In the genomic region with DNA sequence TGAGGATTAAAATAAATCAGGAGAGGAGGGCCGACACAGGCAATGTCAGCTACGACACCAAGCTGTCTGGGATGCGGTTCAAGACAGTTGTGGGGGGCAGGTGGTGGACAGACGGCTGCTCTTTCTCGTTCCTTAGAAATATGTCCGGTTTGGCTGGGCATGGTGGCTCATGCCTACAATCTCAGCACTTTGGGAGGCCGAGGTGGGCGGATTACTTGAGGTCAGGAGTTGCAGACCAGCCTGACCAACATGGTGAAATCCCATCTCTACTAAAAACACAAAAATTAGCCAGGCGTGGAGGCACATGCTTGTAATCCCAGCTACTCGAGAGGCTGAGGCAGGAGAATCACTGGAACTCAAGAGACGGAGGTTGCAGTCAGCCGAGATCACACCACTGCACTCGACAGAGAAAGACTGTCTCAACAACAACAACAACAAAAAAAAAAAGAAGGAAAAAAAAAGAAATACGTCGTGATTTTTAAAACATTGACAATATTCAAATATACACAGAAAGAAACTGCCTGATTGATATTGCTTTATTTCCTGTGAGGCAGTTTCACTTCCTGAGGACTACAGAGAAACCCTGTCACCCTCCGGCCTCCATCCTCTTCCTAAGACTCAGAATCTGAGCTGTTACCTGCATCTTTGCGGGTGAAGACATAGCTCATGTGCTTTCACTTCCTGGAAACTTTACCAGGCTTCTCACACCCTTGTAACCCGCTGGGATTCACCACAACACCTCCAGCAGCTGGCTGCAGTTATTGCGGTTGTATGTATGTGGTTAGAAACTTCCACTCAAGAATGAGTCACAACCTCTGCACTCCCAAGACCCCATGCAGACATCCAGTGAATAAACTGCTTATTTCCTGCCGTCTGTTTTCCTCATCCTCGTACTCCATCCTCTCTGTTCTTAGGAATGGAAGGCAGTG, we compare ENCODE assay signal across 8 cellular contexts.
DNase-seq lines count a peak whose midpoint lies in the region; ATAC-seq and TF ChIP-seq lines count a peak whose summit lies in the region.

No MANE protein-coding gene starts in this region.

- in situ Hi-C loops in Caki2 (cut with HindIII; ENCODE audit: low pct_unique_long_range_greater_than_20kb, low sequenced_read_pairs): no loop called here

- no peaks in the 10 kb centered on the region for H3K9me3 Mint-ChIP-seq in chondrocyte (ENCODE audit: low read depth)

- no peaks in the 10 kb centered on the region for H3K9me3 ChIP-seq in skeletal muscle satellite cell (replicated peaks; ENCODE audit: low read length)

- peak overlapping the region; percentile 47 for H3K4me3 ChIP-seq in skeletal muscle satellite cell (ENCODE audit: low read length)
- H3K4me3 ChIP-seq in H7 (ENCODE audit: insufficient read depth, low read depth, low read length): no peak overlapping the region

- peak overlapping the region; percentile 76 for H3K4me2 ChIP-seq in skeletal muscle satellite cell (ENCODE audit: low read length)

- no peak overlapping the region for H3K9ac ChIP-seq in skeletal muscle satellite cell (ENCODE audit: low read depth, low read length)

- H3K4me1 ChIP-seq in skeletal muscle satellite cell (ENCODE audit: control insufficient read depth, insufficient read depth, low read length): peaks cover 21% of the 10 kb centered on the region

- peak overlapping the region; percentile 50 for H3K4me3 Mint-ChIP-seq in chondrocyte (ENCODE audit: unreplicated experiment)

- TF ChIP-seq CTCF in chondrocyte (IDR thresholded peaks at IDR 0.05): no peak

- peaks cover 6% of the 10 kb centered on the region for H3K36me3 ChIP-seq in skeletal muscle satellite cell (ENCODE audit: insufficient read depth, low read length)
- no peaks in the 10 kb centered on the region for H3K36me3 ChIP-seq in H7 (replicated peaks; ENCODE audit: control insufficient read depth, insufficient read depth, low read length)

- peak overlapping the region; percentile 41 for H3K27ac Mint-ChIP-seq in chondrocyte (ENCODE audit: unreplicated experiment)

- peaks cover 2% of the 10 kb centered on the region for H3K27me3 Mint-ChIP-seq in chondrocyte (ENCODE audit: low read depth)

- ATAC-seq in GM21390 (IDR thresholded peaks at IDR 0.05; ENCODE audit: unreplicated experiment): peak; percentile 77

- peaks cover 8% of the 10 kb centered on the region for H3K36me3 Mint-ChIP-seq in chondrocyte (ENCODE audit: low read depth)

- H3K27me3 ChIP-seq in skeletal muscle satellite cell (ENCODE audit: control insufficient read depth, insufficient read depth, low read length): peaks cover under 1% of the 10 kb centered on the region
- H3K27me3 ChIP-seq in H7 (ENCODE audit: control insufficient read depth, insufficient read depth, low read length): no peaks in the 10 kb centered on the region

- H3K4me1 Mint-ChIP-seq in chondrocyte (ENCODE audit: low read depth): peaks cover 26% of the 10 kb centered on the region

- peak; percentile 52 for DNase-seq in Caki2 (ENCODE audit: low read depth)
- DNase-seq in HS-27A (ENCODE audit: low read depth): peak; percentile 9
- peak; percentile 68 for DNase-seq in UCSD-AML1 (lab: John Stamatoyannopoulos, UW; ENCODE audit: unreplicated experiment)
- no peak for DNase-seq in chondrocyte (ENCODE audit: low spot score)
- no peak for DNase-seq in H7
- no peak for DNase-seq in NCI-H1105 (lab: John Stamatoyannopoulos, UW)

Comparison
In these comparisons a context has a peak if more than half of its experiments do, and no peak if none do; other contexts are left out.
1. DNase-seq: peak in Caki2 (single experiment), HS-27A (single experiment) and UCSD-AML1 (single experiment); none in chondrocyte (single experiment), H7 (single experiment) and NCI-H1105 (single experiment).